24 cellular contexts compared by ENCODE assay signal in the genomic region with DNA sequence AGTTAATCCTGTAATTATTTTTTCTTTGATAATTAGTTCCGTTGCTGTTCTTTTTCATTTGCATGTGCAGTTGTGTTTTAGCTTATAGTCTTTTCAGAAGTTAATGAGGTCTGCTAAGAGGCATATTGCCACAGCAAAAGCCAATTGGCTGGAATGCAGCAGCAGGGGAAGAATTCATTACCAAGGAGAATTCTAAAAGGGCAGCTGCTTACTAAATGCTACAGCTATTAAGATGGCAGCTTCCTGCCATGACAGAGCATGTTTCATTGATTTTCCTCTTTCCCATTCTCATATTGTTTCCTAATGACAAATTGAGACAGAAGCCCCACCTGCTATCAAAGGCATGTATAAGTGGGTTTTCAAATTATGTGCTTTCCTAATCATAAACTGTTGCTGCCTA.
DNase-seq lines count a peak whose midpoint lies in the region; ATAC-seq and TF ChIP-seq lines count a peak whose summit lies in the region.
"Had no signal": no experiment of that assay in that cellular context is flagged by ENCODE, and none has a peak within 500 bp of the region (broad histone marks: within the 10 kb centered on the region; RNA-seq: fewer than 3 reads in every experiment).

No MANE protein-coding gene starts in this region.

- ATAC-seq in WTC11 (peak; percentile 76; the same call in 1 of the 2 replicates), lower lobe of right lung (no peak)

- H3K27ac Mint-ChIP-seq in H9 (peak overlapping the region; percentile 84 to 92 (median 90); a peak in 4 of 7 replicates), WTC11 (peak overlapping the region; percentile 93)
- H3K27ac Mint-ChIP-seq: activated naive CD4-positive, alpha-beta T cell treated with anti-CD3 and anti-CD28 coated beads, Interleukin-2, amount 10 ng/mL, durations not matched to agents 7 days and 5 days; stimulated activated naive CD8-positive, alpha-beta T cell treated with anti-CD3 and anti-CD28 coated beads, Interleukin-15, Interleukin-2, amounts not matched to agents 100 ng/mL and 50 ng/mL, for 24 hours had no signal

- H3K79me1 ChIP-seq in H9 (ENCODE audit: insufficient read depth, low read depth, low read length, poor library complexity, severe bottlenecking), result no peaks in the 10 kb centered on the region

- no CpG with 5 or more reads among the region's 1 CpG for WGBS in H9 (ENCODE audit: extremely low coverage, insufficient read length, low lambda C conversion rate)
- WGBS in lower leg skin, 2 donors, result 26 to 45% methylated on average over 1 of the region's 1 CpG

- no peak overlapping the region for H4K8ac ChIP-seq in H9 (replicated peaks; ENCODE audit: insufficient read length, low read depth, low read length)

- no peak for TF ChIP-seq CTCF in H9 (conservative IDR thresholded peaks at IDR 0.05)
- TF ChIP-seq CTCF in WTC11 (IDR thresholded peaks at IDR 0.05), result no peak
- TF ChIP-seq CTCF in lower leg skin (IDR thresholded peaks at IDR 0.05), result no peak
- TF ChIP-seq CTCF in lower lobe of right lung (IDR thresholded peaks at IDR 0.05), result no peak

- H3K9me3 Mint-ChIP-seq in H9 (no peaks in the 10 kb centered on the region), WTC11 (no peaks in the 10 kb centered on the region)
- H3K9me3 Mint-ChIP-seq: activated naive CD4-positive, alpha-beta T cell treated with anti-CD3 and anti-CD28 coated beads, Interleukin-2, amount 10 ng/mL, durations not matched to agents 7 days and 5 days; stimulated activated naive CD8-positive, alpha-beta T cell treated with anti-CD3 and anti-CD28 coated beads, Interleukin-15, Interleukin-2, amounts not matched to agents 100 ng/mL and 50 ng/mL, for 24 hours had no signal

- no peak overlapping the region for H3K18ac ChIP-seq in H9 (ENCODE audit: insufficient read length, low read depth, low read length)

- no peak overlapping the region for H2BK15ac ChIP-seq in H9 (ENCODE audit: low read depth, low read length)

- H2BK120ac ChIP-seq in H9 (ENCODE audit: low read depth, low read length, poor library complexity, severe bottlenecking), result no peak overlapping the region

- no peak overlapping the region for H4K5ac ChIP-seq in H9 (ENCODE audit: insufficient read length, low read depth, low read length)

- intact Hi-C loops in lower leg skin (cut with DNase I; ENCODE audit: low total_unique reads) (no loop called here), lower lobe of right lung (cut with DNase I) (no loop called here)

- no peak overlapping the region for H3K4me3 Mint-ChIP-seq in H9
- no peak overlapping the region for H3K4me3 Mint-ChIP-seq in WTC11
- H3K4me3 Mint-ChIP-seq: activated naive CD4-positive, alpha-beta T cell treated with anti-CD3 and anti-CD28 coated beads, Interleukin-2, amount 10 ng/mL, durations not matched to agents 7 days and 5 days; stimulated activated naive CD8-positive, alpha-beta T cell treated with anti-CD3 and anti-CD28 coated beads, Interleukin-15, Interleukin-2, amounts not matched to agents 100 ng/mL and 50 ng/mL, for 24 hours had no signal

- no peak overlapping the region for H2AFZ ChIP-seq in H9 (ENCODE audit: low read length)

- no peak overlapping the region for H3K9ac ChIP-seq in H9 (ENCODE audit: extremely low read depth, insufficient read length, low read length)
- H3K9ac ChIP-seq: BLaER1 treated with 17β-estradiol and CSF1 and Interleukin-3, amounts not matched to agents 10 nM and 100 nM had no signal

- no peaks in the 10 kb centered on the region for H3K27me3 ChIP-seq in H9 (ENCODE audit: insufficient read depth, low read length)
- H3K27me3 ChIP-seq in lower lobe of right lung (ENCODE audit: low read depth), result no peaks in the 10 kb centered on the region
- H3K27me3 ChIP-seq: BLaER1 treated with 17β-estradiol and CSF1 and Interleukin-3, amounts not matched to agents 10 nM and 100 nM; uterus had no signal

- H3K79me2 ChIP-seq in H9 (ENCODE audit: insufficient read depth, low read length), result no peaks in the 10 kb centered on the region

- no peaks in the 10 kb centered on the region for H3K9me3 ChIP-seq in H9 (ENCODE audit: control insufficient read depth, low read depth, low read length)
- no peaks in the 10 kb centered on the region for H3K9me3 ChIP-seq in lower lobe of right lung
- H3K9me3 ChIP-seq: BLaER1 treated with 17β-estradiol and CSF1 and Interleukin-3, amounts not matched to agents 10 nM and 100 nM; thoracic aorta; uterus had no signal

- no peak overlapping the region for H3K4me2 ChIP-seq in H9 (ENCODE audit: insufficient read depth, insufficient read length, low read length)
- H3K4me2 ChIP-seq: BLaER1 treated with 17β-estradiol and CSF1 and Interleukin-3, amounts not matched to agents 10 nM and 100 nM had no signal

- H3K36me3 Mint-ChIP-seq in H9 (ENCODE audit: insufficient read depth in 1 of 3, low read depth in 3 of 3) (no peaks in the 10 kb centered on the region), WTC11 (no peaks in the 10 kb centered on the region)
- H3K36me3 Mint-ChIP-seq: activated naive CD4-positive, alpha-beta T cell treated with anti-CD3 and anti-CD28 coated beads, Interleukin-2, amount 10 ng/mL, durations not matched to agents 7 days and 5 days had no signal

- no peak overlapping the region for H3K4ac ChIP-seq in H9 (ENCODE audit: low read depth, low read length)

- TF ChIP-seq POLR2A in lower leg skin (IDR thresholded peaks at IDR 0.05), result no peak

- no peaks in the 10 kb centered on the region for H3K23me2 ChIP-seq in H9 (ENCODE audit: insufficient read length, low read depth, low read length, poor library complexity, severe bottlenecking)

- H3K4me1 Mint-ChIP-seq in H9 (peaks cover 6 to 15% of the 10 kb centered on the region in 2 experiments), WTC11 (peaks cover 17% of the 10 kb centered on the region)

- H2BK5ac ChIP-seq in H9 (ENCODE audit: insufficient read length, low read length), result no peak overlapping the region

- H2BK12ac ChIP-seq in H9 (ENCODE audit: insufficient read length, low read depth, low read length), result no peak overlapping the region

- no peak overlapping the region for H3K23ac ChIP-seq in H9 (ENCODE audit: insufficient read length, low read depth, low read length)

- DNase-seq in H9 (no peak), NCI-H1436 treated with DMSO at 0.1 percent for 48 hours (lab: John Stamatoyannopoulos, UW) (peak; percentile 61), WTC11 (ENCODE audit: low spot score) (no peak), myocyte (ENCODE audit: low read depth) (peak; percentile 15), NCI-H1417 treated with DMSO at 0.1 percent for 48 hours (lab: John Stamatoyannopoulos, UW) (no peak), lower leg skin (ENCODE audit: low spot score in 2 of 2) (no peak), lower lobe of right lung (no peak)
- no peak for DNase-seq in stimulated activated naive CD4-positive, alpha-beta T cell (lab: John Stamatoyannopoulos, UW)
- DNase-seq: activated CD4-positive, alpha-beta T cell treated with anti-CD3 and anti-CD28 coated beads, Interleukin-2, amount 50 U/mL, for 48 hours; activated CD8-positive, alpha-beta memory T cell treated with anti-CD3 and anti-CD28 coated beads, Interleukin-2, amount 50 U/mL, for 4 hours; activated naive CD4-positive, alpha-beta T cell treated with anti-CD3 and anti-CD28 coated beads, Interleukin-2, amount 10 ng/mL, durations not matched to agents 7 days and 5 days; amniotic stem cell; COR-L47; effector CD8-positive, alpha-beta T cell; GOT3; IMR-90; NCI-H510A treated with DMSO at 0.1 percent for 48 hours; nucleus accumbens; RPMI8226; T-helper 1 cell; uterus had no signal

- peaks cover 2% of the 10 kb centered on the region; the same call in 1 of the 2 replicates for H3K4me1 ChIP-seq in H9 (ENCODE audit: insufficient read depth, low read length)
- no peaks in the 10 kb centered on the region for H3K4me1 ChIP-seq in lower lobe of right lung
- H3K4me1 ChIP-seq: BLaER1 treated with 17β-estradiol and CSF1 and Interleukin-3, amounts not matched to agents 10 nM and 100 nM; uterus had no signal

- H3K56ac ChIP-seq in H9 (ENCODE audit: insufficient read length, low read depth, low read length), result no peak overlapping the region

- H3K27me3 Mint-ChIP-seq in H9 (ENCODE audit: low read depth), result no peaks in the 10 kb centered on the region
- no peaks in the 10 kb centered on the region; the same call in 1 of the 2 replicates for H3K27me3 Mint-ChIP-seq in WTC11 (ENCODE audit: low read depth)
- H3K27me3 Mint-ChIP-seq: activated naive CD4-positive, alpha-beta T cell treated with anti-CD3 and anti-CD28 coated beads, Interleukin-2, amount 10 ng/mL, durations not matched to agents 7 days and 5 days; stimulated activated naive CD8-positive, alpha-beta T cell treated with anti-CD3 and anti-CD28 coated beads, Interleukin-15, Interleukin-2, amounts not matched to agents 100 ng/mL and 50 ng/mL, for 24 hours had no signal

- no peaks in the 10 kb centered on the region for H4K20me1 ChIP-seq in H9 (ENCODE audit: control insufficient read depth, insufficient read depth, insufficient read length)
- H4K20me1 ChIP-seq: BLaER1 treated with 17β-estradiol and CSF1 and Interleukin-3, amounts not matched to agents 10 nM and 100 nM had no signal

- H3K4me3 ChIP-seq in lower leg skin (ENCODE audit: low read depth, poor library complexity, severe bottlenecking) (no peak overlapping the region), lower lobe of right lung (no peak overlapping the region)
- H3K4me3 ChIP-seq: BLaER1 treated with 17β-estradiol and CSF1 and Interleukin-3, amounts not matched to agents 10 nM and 100 nM; thoracic aorta; uterus had no signal

- CTCF ChIA-PET in WTC11 (lab: Charles Lee), result no interaction called here

- H3K14ac ChIP-seq in H9 (ENCODE audit: insufficient read depth, low read length), result no peak overlapping the region

- no peak overlapping the region for H4K91ac ChIP-seq in H9 (ENCODE audit: insufficient read length, low read depth, low read length)

- no peak overlapping the region for H3T11ph ChIP-seq in H9 (ENCODE audit: low read length)

- POLR2A ChIA-PET in WTC11 (lab: Charles Lee), result no interaction called here

- H2BK20ac ChIP-seq in H9 (ENCODE audit: low read depth, low read length, poor library complexity, severe bottlenecking), result no peak overlapping the region

- H2AK5ac ChIP-seq in H9 (ENCODE audit: insufficient read length, low read length), result no peak overlapping the region

- H3K27ac ChIP-seq in H9 (ENCODE audit: insufficient read length, low read depth, low read length) (no peak overlapping the region), lower lobe of right lung (no peak overlapping the region)
- H3K27ac ChIP-seq: BLaER1 treated with 17β-estradiol and CSF1 and Interleukin-3, amounts not matched to agents 10 nM and 100 nM; thoracic aorta; uterus had no signal

- no peaks in the 10 kb centered on the region for H3K36me3 ChIP-seq in lower lobe of right lung
- H3K36me3 ChIP-seq: BLaER1 treated with 17β-estradiol and CSF1 and Interleukin-3, amounts not matched to agents 10 nM and 100 nM; thoracic aorta; uterus had no signal

Comparison
In these comparisons a context has a peak if more than half of its experiments do, and no peak if none do; other contexts are left out.
1. DNase-seq: peak in NCI-H1436 treated with DMSO at 0.1 percent for 48 hours (single experiment) and myocyte (single experiment); none in H9 (single experiment), WTC11 (single experiment), NCI-H1417 treated with DMSO at 0.1 percent for 48 hours (single experiment), stimulated activated naive CD4-positive, alpha-beta T cell (0 of 6), lower leg skin (0 of 2) and lower lobe of right lung (single experiment).